18 cellular contexts compared by ENCODE assay signal in genomic region chr17:27868565-27868964, GRCh38.
"Had no signal": no experiment of that assay in that cellular context is flagged by ENCODE, and none has a peak within 500 bp of the region (broad histone marks: within the 10 kb centered on the region; RNA-seq: fewer than 3 reads in every experiment).

No MANE protein-coding gene starts in this region.

- H3K27me3 Mint-ChIP-seq: activated CD4-positive, alpha-beta memory T cell treated with anti-CD3 and anti-CD28 coated beads for 36 hours; activated CD8-positive, alpha-beta memory T cell treated with anti-CD3 and anti-CD28 coated beads, Interleukin-2, amount 10 ng/mL, durations not matched to agents 7 days and 5 days had no signal

- H3K9me3 Mint-ChIP-seq: activated CD4-positive, alpha-beta memory T cell treated with anti-CD3 and anti-CD28 coated beads for 36 hours; stimulated activated effector memory CD8-positive, alpha-beta T cell treated with anti-CD3 and anti-CD28 coated beads, Interleukin-12 subunit alpha, Interleukin-12 subunit beta, amount 100 ng/mL, for 72 hours had no signal

- H3K4me3 Mint-ChIP-seq: activated CD4-positive, alpha-beta memory T cell treated with anti-CD3 and anti-CD28 coated beads for 36 hours; activated CD8-positive, alpha-beta memory T cell treated with anti-CD3 and anti-CD28 coated beads, Interleukin-2, amount 10 ng/mL, durations not matched to agents 7 days and 5 days; naive B cell; neural progenitor cell; stimulated activated effector memory CD8-positive, alpha-beta T cell treated with anti-CD3 and anti-CD28 coated beads, Interleukin-12 subunit alpha, Interleukin-12 subunit beta, amount 100 ng/mL, for 72 hours had no signal

- H3K36me3 Mint-ChIP-seq: neural progenitor cell; stimulated activated effector memory CD8-positive, alpha-beta T cell treated with anti-CD3 and anti-CD28 coated beads, Interleukin-12 subunit alpha, Interleukin-12 subunit beta, amount 100 ng/mL, for 72 hours had no signal

- H2AFZ ChIP-seq: neural progenitor cell had no signal

- H3K4me1 Mint-ChIP-seq: activated CD8-positive, alpha-beta memory T cell treated with anti-CD3 and anti-CD28 coated beads, Interleukin-2, amount 10 ng/mL, durations not matched to agents 7 days and 5 days; naive B cell; neural progenitor cell; stimulated activated effector memory CD8-positive, alpha-beta T cell treated with anti-CD3 and anti-CD28 coated beads, Interleukin-12 subunit alpha, Interleukin-12 subunit beta, amount 100 ng/mL, for 72 hours had no signal

- H3K9ac ChIP-seq: neural progenitor cell had no signal

- H3K27ac ChIP-seq: adrenal gland, colonic mucosa, esophagus squamous epithelium, left lung, neural progenitor cell, ovary, tibial artery had no signal

- H3K9me3 ChIP-seq: adrenal gland, colonic mucosa, esophagus squamous epithelium, ovary, tibial artery had no signal

- H3K27me3 ChIP-seq: adrenal gland, colonic mucosa, esophagus squamous epithelium, left lung, neural progenitor cell, ovary, tibial artery had no signal

- H3K27ac Mint-ChIP-seq: activated CD4-positive, alpha-beta memory T cell treated with anti-CD3 and anti-CD28 coated beads for 36 hours; activated CD8-positive, alpha-beta memory T cell treated with anti-CD3 and anti-CD28 coated beads, Interleukin-2, amount 10 ng/mL, durations not matched to agents 7 days and 5 days; neural progenitor cell; stimulated activated effector memory CD8-positive, alpha-beta T cell treated with anti-CD3 and anti-CD28 coated beads, Interleukin-12 subunit alpha, Interleukin-12 subunit beta, amount 100 ng/mL, for 72 hours had no signal

- H3K4me1 ChIP-seq: adrenal gland, colonic mucosa, esophagus squamous epithelium, left lung, neural progenitor cell, tibial artery had no signal

- DNase-seq: activated CD4-positive, alpha-beta memory T cell treated with anti-CD3 and anti-CD28 coated beads for 36 hours; activated CD8-positive, alpha-beta memory T cell treated with anti-CD3 and anti-CD28 coated beads, Interleukin-2, amount 10 ng/mL, durations not matched to agents 7 days and 5 days; activated naive CD4-positive, alpha-beta T cell treated with anti-CD3 and anti-CD28 coated beads, Interleukin-2, amount 50 U/mL, for 16 hours; activated T-cell treated with anti-CD3 and anti-CD28 coated beads, Interleukin-2, amount 50 U/mL, for 1 hour; adrenal gland; central memory CD4-positive, alpha-beta T cell; colonic mucosa; esophagus squamous epithelium; hippocampal formation; left lung; naive B cell; ovary; stimulated activated CD4-positive, alpha-beta T cell treated with anti-CD3 and anti-CD28 coated beads, Interleukin-2, amount 100 ng/mL, for 24 hours; tibial artery had no signal

- ATAC-seq: activated CD8-positive, alpha-beta memory T cell treated with anti-CD3 and anti-CD28 coated beads, Interleukin-2, amount 10 ng/mL, durations not matched to agents 7 days and 5 days; left lung; stimulated activated effector memory CD8-positive, alpha-beta T cell treated with anti-CD3 and anti-CD28 coated beads, Interleukin-12 subunit alpha, Interleukin-12 subunit beta, amount 100 ng/mL, for 72 hours had no signal

- H3K4me2 ChIP-seq: neural progenitor cell had no signal

- H3K36me3 ChIP-seq: adrenal gland, colonic mucosa, esophagus squamous epithelium, left lung, neural progenitor cell, ovary, tibial artery had no signal

- H3K4me3 ChIP-seq: adrenal gland, colonic mucosa, esophagus squamous epithelium, left lung, neural progenitor cell, ovary, tibial artery had no signal

- FAIRE-seq: keratinocyte, urothelium cell line had no signal
